ENCODE assay signal across 9 cellular contexts in genomic region chr2:41194235-41194634, GRCh38.
A peak's percentile ranks its signal among the peaks of the same experiment; 100 is the strongest.
DNase-seq lines count a peak whose midpoint lies in the region; ATAC-seq and TF ChIP-seq lines count a peak whose summit lies in the region.
"Had no signal": no experiment of that assay in that cellular context is flagged by ENCODE, and none has a peak within 500 bp of the region (broad histone marks: within the 10 kb centered on the region; RNA-seq: fewer than 3 reads in every experiment).

No MANE protein-coding gene starts in this region.

- no peaks in the 10 kb centered on the region for H3K9me3 Mint-ChIP-seq in neural progenitor cell

- H3F3A ChIP-seq in neural progenitor cell (ENCODE audit: low read depth) (no peaks in the 10 kb centered on the region), smooth muscle cell (ENCODE audit: low read depth) (no peaks in the 10 kb centered on the region)

- H4K20me1 ChIP-seq in neural progenitor cell (ENCODE audit: low read depth) (no peaks in the 10 kb centered on the region), smooth muscle cell (ENCODE audit: low read depth) (no peaks in the 10 kb centered on the region)
- H4K20me1 ChIP-seq: BLaER1 had no signal

- H3K4me3 Mint-ChIP-seq in neural progenitor cell = no peak overlapping the region

- no peak for ATAC-seq in GM18867 (IDR thresholded peaks at IDR 0.05; ENCODE audit: unreplicated experiment)

- no peak overlapping the region for H3K9ac ChIP-seq in neural progenitor cell
- no peak overlapping the region for H3K9ac ChIP-seq in smooth muscle cell (ENCODE audit: low read depth)
- H3K9ac ChIP-seq: BLaER1 had no signal

- H3K79me2 ChIP-seq in neural progenitor cell (ENCODE audit: low read depth) (no peaks in the 10 kb centered on the region), smooth muscle cell (ENCODE audit: low read depth) (no peaks in the 10 kb centered on the region)

- H3K4me3 ChIP-seq in fibroblast of the aortic adventitia (ENCODE audit: low read depth, low read length) (no peak overlapping the region), neural progenitor cell (no peak overlapping the region), smooth muscle cell (no peak overlapping the region)
- H3K4me3 ChIP-seq: BLaER1 had no signal

- 54% methylated on average over 5 of the region's 5 CpGs for WGBS in smooth muscle cell (ENCODE audit: low lambda C conversion rate)

- TF ChIP-seq CTCF in fibroblast of the aortic adventitia (IDR thresholded peaks at IDR 0.05; ENCODE audit: insufficient read depth, low read length) (no peak), neural progenitor cell (IDR thresholded peaks at IDR 0.05) (no peak), smooth muscle cell (IDR thresholded peaks at IDR 0.05; ENCODE audit: borderline replicate concordance, insufficient read depth, poor library complexity, severe bottlenecking) (no peak)

- peaks cover 20% of the 10 kb centered on the region for H3K4me1 Mint-ChIP-seq in neural progenitor cell

- H3K4me1 ChIP-seq in neural progenitor cell = no peaks in the 10 kb centered on the region
- no peaks in the 10 kb centered on the region for H3K4me1 ChIP-seq in smooth muscle cell (ENCODE audit: low read depth)
- H3K4me1 ChIP-seq: BLaER1 had no signal

- H3K27ac Mint-ChIP-seq in neural progenitor cell = peak overlapping the region; percentile 21

- H3K27ac ChIP-seq in neural progenitor cell = no peak overlapping the region
- H3K27ac ChIP-seq in smooth muscle cell (ENCODE audit: low read depth) = no peak overlapping the region
- H3K27ac ChIP-seq: BLaER1 had no signal

- H3K27me3 Mint-ChIP-seq in neural progenitor cell (ENCODE audit: insufficient read depth, low read depth) = no peaks in the 10 kb centered on the region

- no peaks in the 10 kb centered on the region for H3K27me3 ChIP-seq in neural progenitor cell
- no peaks in the 10 kb centered on the region for H3K27me3 ChIP-seq in smooth muscle cell (ENCODE audit: low read depth)
- H3K27me3 ChIP-seq: BLaER1 had no signal

- peak; percentile 43 for DNase-seq in EL
- peak; percentile 22 for DNase-seq in SW480 (ENCODE audit: low spot score)
- peak; percentile 4 for DNase-seq in fibroblast of the aortic adventitia (ENCODE audit: low read depth)
- no peak for DNase-seq in neural progenitor cell (ENCODE audit: low spot score)
- no peak for DNase-seq in RKO (ENCODE audit: low spot score)
- no peak for DNase-seq in activated T-cell treated with anti-CD3 and anti-CD28 coated beads, Interleukin-2, amount 50 U/mL, for 48 hours
- no peak for DNase-seq in smooth muscle cell (lab: John Stamatoyannopoulos, UW; ENCODE audit: unreplicated experiment)

- no peaks in the 10 kb centered on the region for H3K36me3 ChIP-seq in neural progenitor cell
- no peaks in the 10 kb centered on the region for H3K36me3 ChIP-seq in smooth muscle cell (ENCODE audit: low read depth)
- H3K36me3 ChIP-seq: BLaER1 had no signal

- H3K36me3 Mint-ChIP-seq in neural progenitor cell = no peaks in the 10 kb centered on the region

- H2AFZ ChIP-seq in neural progenitor cell (replicated peaks) (no peak overlapping the region), smooth muscle cell (ENCODE audit: low read depth) (no peak overlapping the region)

- H3K9me3 ChIP-seq in neural progenitor cell (ENCODE audit: low read depth) = no peaks in the 10 kb centered on the region
- no peaks in the 10 kb centered on the region for H3K9me3 ChIP-seq in smooth muscle cell (replicated peaks; ENCODE audit: low read depth)
- H3K9me3 ChIP-seq: BLaER1 had no signal

- H3K4me2 ChIP-seq in neural progenitor cell = no peak overlapping the region
- H3K4me2 ChIP-seq in smooth muscle cell = no peak overlapping the region
- H3K4me2 ChIP-seq: BLaER1 had no signal

Comparison
In these comparisons a context has a peak if more than half of its experiments do, and no peak if none do; other contexts are left out.
1. DNase-seq: peak in EL (single experiment), SW480 (single experiment) and fibroblast of the aortic adventitia (single experiment); none in neural progenitor cell (single experiment), RKO (single experiment), activated T-cell treated with anti-CD3 and anti-CD28 coated beads, Interleukin-2, amount 50 U/mL, for 48 hours (0 of 2) and smooth muscle cell (single experiment).